In genomic region chr6:43496370-43497128, GRCh38 we compare ENCODE assay signal across 9 cellular contexts. TPM values are rescaled to one million over a fixed set of nuclear protein-coding genes. Genes with fewer than 3 reads are reported as not detected.
A peak's percentile ranks its signal among the peaks of the same experiment; 100 is the strongest.
DNase-seq lines count a peak whose midpoint lies in the region; ATAC-seq, FAIRE-seq and TF ChIP-seq lines count a peak whose summit lies in the region.
"Had no signal": no experiment of that assay in that cellular context is flagged by ENCODE, and none has a peak within 500 bp of the region (broad histone marks: within the 10 kb centered on the region; RNA-seq: fewer than 3 reads in every experiment).

No MANE protein-coding gene starts in this region.

- DNase-seq in COLO668 (lab: John Stamatoyannopoulos, UW; ENCODE audit: unreplicated experiment) (peak; percentile 2), HuH-7 (ENCODE audit: low spot score) (peak; percentile 61), bronchial epithelial cell (ENCODE audit: low read depth) (peak; percentile 96), lung microvascular endothelial cell (ENCODE audit: low read depth in 2 of 2) (peak; percentile 42 to 73), NCI-H526 treated with DMSO at 0.1 percent for 48 hours (lab: John Stamatoyannopoulos, UW) (no peak), foreskin melanocyte (no peak), NCI-H128 (lab: John Stamatoyannopoulos, UW; ENCODE audit: unreplicated experiment) (no peak)

- no peaks in the 10 kb centered on the region for H3K27me3 ChIP-seq in bronchial epithelial cell (ENCODE audit: control insufficient read depth, insufficient read depth, low read length)

- TF ChIP-seq CTCF in bronchial epithelial cell (IDR thresholded peaks at IDR 0.05; ENCODE audit: insufficient read depth, low read length, severe bottlenecking), result peak; percentile 80

- peaks cover 24% of the 10 kb centered on the region for H3K36me3 ChIP-seq in bronchial epithelial cell (ENCODE audit: control insufficient read depth, insufficient read depth, low read length)

- no peak overlapping the region for H3K4me3 ChIP-seq in bronchial epithelial cell (ENCODE audit: low read depth, low read length)

- no peak for ATAC-seq in GM19395 (IDR thresholded peaks at IDR 0.05; ENCODE audit: unreplicated experiment)

- FAIRE-seq in bronchial epithelial cell (lab: Jason Lieb, UNC), result no peak
- FAIRE-seq: islet of Langerhans had no signal

RNA-seq across cellular contexts. Expression of gene LRRC73, which starts 13.6 kb away (rescaled TPM):
- total RNA-seq in bronchial epithelial cell (0.13 and 0.26 TPM in 2 replicates), lung microvascular endothelial cell (under 0.01 TPM in 2 replicates)

RNA-seq across cellular contexts. Expression of gene TJAP1, which starts 19.2 kb away (rescaled TPM):
- total RNA-seq in bronchial epithelial cell (6.1 and 6.6 TPM in 2 replicates), lung microvascular endothelial cell (4.6 and 6.5 TPM in 2 replicates)

RNA-seq across cellular contexts. Expression of gene YIPF3, which starts 20.2 kb away (rescaled TPM):
- total RNA-seq in bronchial epithelial cell (62.3 and 83.2 TPM in 2 replicates), lung microvascular endothelial cell (94.1 and 137 TPM in 2 replicates)

RNA-seq across cellular contexts. Expression of gene POLR1C, which starts 20.3 kb away (rescaled TPM):
- total RNA-seq in bronchial epithelial cell, result 25.5 and 38.2 TPM in 2 replicates
- total RNA-seq in lung microvascular endothelial cell, result 23.8 and 27.0 TPM in 2 replicates

RNA-seq across cellular contexts. Expression of gene DLK2, which starts 41.2 kb away (rescaled TPM):
- total RNA-seq in bronchial epithelial cell (4.1 and 8.2 TPM in 2 replicates), lung microvascular endothelial cell (0.22 and 1.2 TPM in 2 replicates)

Comparison
In these comparisons a context has a peak if more than half of its experiments do, and no peak if none do; other contexts are left out.
1. DNase-seq: peak in COLO668 (single experiment), HuH-7 (single experiment), bronchial epithelial cell (single experiment) and lung microvascular endothelial cell (2 of 2); none in NCI-H526 treated with DMSO at 0.1 percent for 48 hours (single experiment), foreskin melanocyte (single experiment) and NCI-H128 (single experiment).